Comparison of ENCODE assay signal across 10 cellular contexts in the genomic region with DNA sequence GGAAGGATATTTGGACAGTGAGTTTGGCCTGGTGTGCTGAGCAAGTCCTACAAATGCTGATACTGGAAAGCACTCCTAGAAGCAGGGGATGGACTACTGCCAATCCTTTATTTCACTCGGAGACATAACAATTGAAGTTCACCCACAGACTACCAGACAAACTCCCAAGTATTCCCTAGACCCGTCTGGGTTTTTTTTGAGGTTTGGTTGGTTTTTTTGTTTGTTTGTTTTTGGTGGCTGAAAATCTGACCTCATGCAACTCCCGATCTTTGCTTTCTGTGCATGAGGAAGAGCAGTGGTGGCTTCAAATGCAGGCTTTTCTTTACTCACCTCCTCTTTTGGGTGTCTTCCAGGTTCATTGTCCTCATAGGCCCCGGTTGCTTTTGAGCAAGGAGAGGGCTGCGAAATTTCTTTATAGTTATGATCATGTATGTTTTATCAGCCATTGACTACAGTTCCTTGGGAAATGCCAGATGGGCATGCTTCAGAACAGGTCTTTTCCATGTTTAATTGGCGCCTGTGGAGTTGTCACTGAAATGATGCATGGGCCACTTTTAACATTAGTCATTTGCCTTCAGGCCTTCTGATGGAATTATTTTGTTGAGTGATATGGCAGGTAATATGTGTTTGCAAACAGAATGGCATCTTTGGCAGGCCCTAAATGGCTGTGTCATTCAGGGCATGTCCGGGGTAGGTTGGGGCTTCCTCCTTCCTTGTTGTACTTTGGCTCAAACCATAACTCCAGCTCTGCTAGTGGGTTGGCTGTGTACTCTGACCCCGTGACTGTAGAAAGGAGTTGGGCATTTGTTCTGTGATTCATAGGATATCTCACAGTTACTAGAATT. TPM values are rescaled to one million over a fixed set of nuclear protein-coding genes. Genes with fewer than 3 reads are reported as not detected.
DNase-seq lines count a peak whose midpoint lies in the region; ATAC-seq and TF ChIP-seq lines count a peak whose summit lies in the region.
"Had no signal": no experiment of that assay in that cellular context is flagged by ENCODE, and none has a peak within 500 bp of the region (broad histone marks: within the 10 kb centered on the region; RNA-seq: fewer than 3 reads in every experiment).

No MANE protein-coding gene starts in this region.

- no peaks in the 10 kb centered on the region for H3K27me3 Mint-ChIP-seq in activated naive CD8-positive, alpha-beta T cell treated with anti-CD3 and anti-CD28 coated beads, Interleukin-2, amount 10 ng/mL, durations not matched to agents 7 days and 5 days
- H3K27me3 Mint-ChIP-seq in naive B cell, result no peaks in the 10 kb centered on the region

- in situ Hi-C loops in G401 (cut with HindIII; ENCODE audit: low sequenced_read_pairs), result no loop called here

- no peaks in the 10 kb centered on the region for H3K9me3 ChIP-seq in thyroid gland
- H3K9me3 ChIP-seq: gastrocnemius medialis, vagina had no signal

- H3K4me1 ChIP-seq in thyroid gland, result peaks cover 15 to 20% of the 10 kb centered on the region in 2 donors

- no peaks in the 10 kb centered on the region for H3K36me3 ChIP-seq in thyroid gland
- H3K36me3 ChIP-seq: gastrocnemius medialis, vagina had no signal

- no peak for TF ChIP-seq CTCF in thyroid gland (IDR thresholded peaks at IDR 0.05)

- DNase-seq in G401 (ENCODE audit: low spot score) (peak; percentile 52), HT1080 (ENCODE audit: low read depth) (peak; percentile 87), naive B cell (no peak), NOMO-1 treated with DMSO at 0.1 percent for 48 hours (lab: John Stamatoyannopoulos, UW; ENCODE audit: unreplicated experiment) (no peak), thyroid gland (no peak)
- DNase-seq in activated naive CD8-positive, alpha-beta T cell treated with anti-CD3 and anti-CD28 coated beads, Interleukin-2, amount 10 ng/mL, durations not matched to agents 7 days and 5 days, result no peak
- DNase-seq in effector CD8-positive, alpha-beta T cell (lab: John Stamatoyannopoulos, UW), result no peak
- DNase-seq: gastrocnemius medialis had no signal

- no peaks in the 10 kb centered on the region for H3K9me3 Mint-ChIP-seq in activated naive CD8-positive, alpha-beta T cell treated with anti-CD3 and anti-CD28 coated beads, Interleukin-2, amount 10 ng/mL, durations not matched to agents 7 days and 5 days
- no peaks in the 10 kb centered on the region for H3K9me3 Mint-ChIP-seq in naive B cell

- H3K4me3 Mint-ChIP-seq in activated naive CD8-positive, alpha-beta T cell treated with anti-CD3 and anti-CD28 coated beads, Interleukin-2, amount 10 ng/mL, durations not matched to agents 7 days and 5 days, result peak overlapping the region; percentile 97
- peak overlapping the region; percentile 80 to 99 (median 92) for H3K4me3 Mint-ChIP-seq in naive B cell

- TF ChIP-seq POLR2A in thyroid gland (IDR thresholded peaks at IDR 0.05), result no peak

- peak overlapping the region; percentile 99 for H3K27ac Mint-ChIP-seq in activated naive CD8-positive, alpha-beta T cell treated with anti-CD3 and anti-CD28 coated beads, Interleukin-2, amount 10 ng/mL, durations not matched to agents 7 days and 5 days
- H3K27ac Mint-ChIP-seq in naive B cell, result peak overlapping the region in 3 of 6 donors; percentile 21 to 64 (median 35)

- POLR2A ChIA-PET in activated naive CD8-positive, alpha-beta T cell treated with anti-CD3 and anti-CD28 coated beads, Interleukin-2, amount 10 ng/mL, durations not matched to agents 7 days and 5 days (lab: Charles Lee), result interaction anchor here (0.7 to 1.8 kb wide), 3 partner anchors 9 to 130 kb away, joined by 3 to 10 read pairs (median 3); no protein-coding TSS in a partner anchor

- peaks cover 59% of the 10 kb centered on the region for H3K4me1 Mint-ChIP-seq in activated naive CD8-positive, alpha-beta T cell treated with anti-CD3 and anti-CD28 coated beads, Interleukin-2, amount 10 ng/mL, durations not matched to agents 7 days and 5 days
- H3K4me1 Mint-ChIP-seq in naive B cell, result peaks cover 44 to 58% (median 57%) of the 10 kb centered on the region in 3 donors

- intact Hi-C loops in thyroid gland (cut with DNase I), result no loop called here

- no peaks in the 10 kb centered on the region for H3K27me3 ChIP-seq in thyroid gland
- H3K27me3 ChIP-seq: gastrocnemius medialis, vagina had no signal

- 51 to 52% methylated on average over 8 of the region's 8 CpGs for WGBS in thyroid gland, 2 donors

- ATAC-seq in activated naive CD8-positive, alpha-beta T cell treated with anti-CD3 and anti-CD28 coated beads, Interleukin-2, amount 10 ng/mL, durations not matched to agents 7 days and 5 days (ENCODE audit: low read depth), result peak; percentile 7
- no peak for ATAC-seq in naive B cell (ENCODE audit: low read depth in 2 of 2)
- ATAC-seq in GM18909 (IDR thresholded peaks at IDR 0.05; ENCODE audit: poor library complexity, unreplicated experiment), result no peak
- ATAC-seq: gastrocnemius medialis had no signal

- peaks cover 25% of the 10 kb centered on the region for H3K36me3 Mint-ChIP-seq in activated naive CD8-positive, alpha-beta T cell treated with anti-CD3 and anti-CD28 coated beads, Interleukin-2, amount 10 ng/mL, durations not matched to agents 7 days and 5 days
- H3K36me3 Mint-ChIP-seq in naive B cell, result peaks cover 0 to 3% of the 10 kb centered on the region in 2 donors

- no peak overlapping the region for H3K27ac ChIP-seq in thyroid gland
- H3K27ac ChIP-seq: gastrocnemius medialis, vagina had no signal

- no peak overlapping the region for H3K4me3 ChIP-seq in thyroid gland (replicated peaks in 1 of 3)
- H3K4me3 ChIP-seq: gastrocnemius medialis, vagina had no signal

RNA-seq across cellular contexts. Expression of a gene that starts 1.9 kb away (rescaled TPM):
- total RNA-seq in G401 (2014; rRNA removed; shearing (Covaris generic)), result not detected in 2 replicates
- 3.8 and 4.2 TPM in 2 replicates for total RNA-seq in HT1080 (2014; rRNA removed; shearing (Covaris generic))
- polyA plus RNA-seq in HT1080 (2015; cell fraction: cytosol; rRNA removed), result 2.3 and 2.6 TPM in 2 replicates
- polyA plus RNA-seq in HT1080 (2015; cell fraction: nucleus; rRNA removed), result 7.6 and 8.9 TPM in 2 replicates
- total RNA-seq in activated naive CD8-positive, alpha-beta T cell treated with anti-CD3 and anti-CD28 coated beads, Interleukin-2, amount 10 ng/mL, durations not matched to agents 7 days and 5 days, result 10 to 100 TPM; 15.3 TPM
- 1 to 10 TPM in 4 of 6 donors, under 1 TPM in 2; 0.54 to 3.8 (median 1.5) TPM for polyA plus RNA-seq in naive B cell (ENCODE audit: low read depth in 6 of 6)
- total RNA-seq in thyroid gland, result 1 to 10 TPM; 2.1 to 4.7 (median 2.5) TPM

Comparison
In these comparisons a context has a peak if more than half of its experiments do, and no peak if none do; other contexts are left out.
1. DNase-seq: peak in G401 (single experiment) and HT1080 (single experiment); none in activated naive CD8-positive, alpha-beta T cell treated with anti-CD3 and anti-CD28 coated beads, Interleukin-2, amount 10 ng/mL, durations not matched to agents 7 days and 5 days (single experiment), naive B cell (single experiment), NOMO-1 treated with DMSO at 0.1 percent for 48 hours (single experiment), effector CD8-positive, alpha-beta T cell (single experiment) and thyroid gland (0 of 2).